Comparison of ENCODE assay signal across 19 cellular contexts in genomic region chr10:48518926-48519730, GRCh38.
DNase-seq lines count a peak whose midpoint lies in the region; ATAC-seq and TF ChIP-seq lines count a peak whose summit lies in the region.
"Had no signal": no experiment of that assay in that cellular context is flagged by ENCODE, and none has a peak within 500 bp of the region (broad histone marks: within the 10 kb centered on the region; RNA-seq: fewer than 3 reads in every experiment).

No MANE protein-coding gene starts in this region.

- TF ChIP-seq CTCF in coronary artery (IDR thresholded peaks at IDR 0.05) = no peak
- TF ChIP-seq CTCF in nephron progenitor cell (IDR thresholded peaks at IDR 0.05) = no peak
- no peak for TF ChIP-seq CTCF in ovary (IDR thresholded peaks at IDR 0.05)

- H3K27me3 Mint-ChIP-seq in nephron progenitor cell (ENCODE audit: low read depth, poor library complexity) = peaks cover 31% of the 10 kb centered on the region

- peaks cover 10% of the 10 kb centered on the region for H3K36me3 Mint-ChIP-seq in nephron progenitor cell (ENCODE audit: low read depth)
- H3K36me3 Mint-ChIP-seq: T-cell had no signal

- intact Hi-C loops in cardiac septum (cut with DNase I) (no loop called here), Right ventricle myocardium superior (cut with DNase I) (no loop called here), ovary (cut with DNase I) (no loop called here)

- H3K9me3 Mint-ChIP-seq in nephron progenitor cell = peaks cover 26% of the 10 kb centered on the region

- H3K27me3 ChIP-seq in ovary = no peaks in the 10 kb centered on the region
- H3K27me3 ChIP-seq: body of pancreas had no signal

- H3K4me3 Mint-ChIP-seq in nephron progenitor cell = no peak overlapping the region
- H3K4me3 Mint-ChIP-seq: activated CD4-positive, alpha-beta T cell treated with anti-CD3 and anti-CD28 coated beads for 36 hours; T-cell had no signal

- no peak overlapping the region for H3K27ac ChIP-seq in coronary artery
- H3K27ac ChIP-seq in ovary = no peak overlapping the region
- H3K27ac ChIP-seq: body of pancreas, upper lobe of right lung had no signal

- in situ Hi-C loops in ACHN (cut with HindIII; ENCODE audit: low pct_ligation_motif_present, low pct_unique_long_range_greater_than_20kb, low sequenced_read_pairs) = no loop called here

- 86 to 92% (median 90%) methylated on average over 10 of the region's 10 CpGs for WGBS in ovary, 3 donors

- no peaks in the 10 kb centered on the region for H3K9me3 ChIP-seq in ovary
- H3K9me3 ChIP-seq: body of pancreas, upper lobe of right lung had no signal

- peaks cover 29% of the 10 kb centered on the region for H3K4me1 Mint-ChIP-seq in nephron progenitor cell
- H3K4me1 Mint-ChIP-seq: activated CD4-positive, alpha-beta T cell treated with anti-CD3 and anti-CD28 coated beads for 36 hours had no signal

- ATAC-seq in Right ventricle myocardium superior (ENCODE audit: poor library complexity) = no peak
- ATAC-seq: activated CD4-positive, alpha-beta T cell treated with anti-CD3 and anti-CD28 coated beads for 36 hours; body of pancreas; right cardiac atrium had no signal

- no peak for TF ChIP-seq POLR2A in ovary (IDR thresholded peaks at IDR 0.05)

- no peak overlapping the region for H3K4me3 ChIP-seq in coronary artery
- H3K4me3 ChIP-seq in ovary = no peak overlapping the region
- H3K4me3 ChIP-seq: body of pancreas, upper lobe of right lung had no signal

- H3K4me1 ChIP-seq in ovary (ENCODE audit: insufficient read depth) = peaks cover 3% of the 10 kb centered on the region

- DNase-seq in cardiac septum (ENCODE audit: low spot score) (peak; percentile 66), Right ventricle myocardium superior (no peak), coronary artery (ENCODE audit: low spot score) (peak; percentile 47), nephron progenitor cell (no peak), ACHN (no peak), ovary (no peak), dedifferentiated amniotic fluid mesenchymal stem cell (ENCODE audit: extremely low spot score) (no peak)
- DNase-seq in effector CD4-positive, alpha-beta T cell = no peak
- DNase-seq: activated CD4-positive, alpha-beta T cell treated with anti-CD3 and anti-CD28 coated beads for 36 hours; body of pancreas; DMS153; kidney; NCI-H1105; NCI-H2029 treated with DMSO at 0.1 percent for 48 hours; NCI-H345; right cardiac atrium; SIG-M5; T-cell had no signal

- H3K36me3 ChIP-seq in ovary = no peaks in the 10 kb centered on the region
- H3K36me3 ChIP-seq: upper lobe of right lung had no signal

- no peak for TF ChIP-seq EP300 in ovary (IDR thresholded peaks at IDR 0.05)

- H3K27ac Mint-ChIP-seq in nephron progenitor cell = peak overlapping the region; percentile 26
- H3K27ac Mint-ChIP-seq: activated CD4-positive, alpha-beta T cell treated with anti-CD3 and anti-CD28 coated beads for 36 hours; T-cell had no signal

Comparison
In these comparisons a context has a peak if more than half of its experiments do, and no peak if none do; other contexts are left out.
1. DNase-seq: peak in cardiac septum (single experiment) and coronary artery (single experiment); none in Right ventricle myocardium superior (single experiment), nephron progenitor cell (single experiment), ACHN (single experiment), effector CD4-positive, alpha-beta T cell (single experiment), ovary (0 of 5) and dedifferentiated amniotic fluid mesenchymal stem cell (single experiment).